ENCODE assay signal across 1 cellular context in the genomic region with DNA sequence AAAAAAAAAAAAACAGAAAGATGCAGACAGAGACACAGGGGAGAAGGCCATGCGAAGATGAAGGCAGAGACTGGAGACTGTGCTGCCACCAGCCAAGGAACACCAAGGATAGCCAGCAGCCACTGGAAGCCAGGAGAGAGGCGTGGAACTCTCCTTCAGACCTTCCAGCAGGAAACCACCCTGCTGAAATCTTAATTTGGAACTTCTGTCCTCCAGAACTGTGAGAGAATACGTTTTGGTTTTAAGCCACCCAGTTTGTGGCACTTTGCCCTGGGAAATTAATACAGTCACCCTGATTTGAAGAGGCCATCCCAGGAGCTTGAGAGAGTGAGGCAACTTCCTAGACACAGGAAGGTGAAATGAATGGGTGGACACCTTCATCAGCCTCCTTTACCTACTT.
TF ChIP-seq lines count a peak whose summit lies in the region.

No MANE protein-coding gene starts in this region.

TF ChIP-seq in HCT116, 20 proteins besides CTCF, POLR2A, EP300 and RAD21:
- TF ChIP-seq TCF7L2 (IDR thresholded peaks at IDR 0.05; ENCODE audit: borderline replicate concordance, extremely low read depth, insufficient read depth, insufficient read length), result no peak
- no peak for TF ChIP-seq MAX (IDR thresholded peaks at IDR 0.05)
- TF ChIP-seq SP1 (IDR thresholded peaks at IDR 0.05; ENCODE audit: low read depth), result no peak
- TF ChIP-seq FOSL1 (IDR thresholded peaks at IDR 0.05; ENCODE audit: low read depth), result no peak
- no peak for TF ChIP-seq ELF1 (IDR thresholded peaks at IDR 0.05; ENCODE audit: borderline replicate concordance, low read depth)
- no peak for TF ChIP-seq JUND (IDR thresholded peaks at IDR 0.05)
- no peak for TF ChIP-seq CEBPB (IDR thresholded peaks at IDR 0.05; ENCODE audit: low read depth)
- no peak for TF ChIP-seq SIN3A (IDR thresholded peaks at IDR 0.05; ENCODE audit: low read depth)
- no peak for TF ChIP-seq REST (IDR thresholded peaks at IDR 0.05; ENCODE audit: low read depth)
- TF ChIP-seq ZFX (IDR thresholded peaks at IDR 0.05), result no peak
- TF ChIP-seq ZNF274 (IDR thresholded peaks at IDR 0.05; ENCODE audit: low read depth, low read length), result no peak
- TF ChIP-seq EGR1 (IDR thresholded peaks at IDR 0.05; ENCODE audit: low read depth), result no peak
- no peak for TF ChIP-seq POLR2AphosphoS5 (IDR thresholded peaks at IDR 0.05; ENCODE audit: low read depth, low read length)
- TF ChIP-seq CBX3 (IDR thresholded peaks at IDR 0.05; ENCODE audit: low read depth), result no peak; the same call in 1 of the 2 replicates
- no peak for TF ChIP-seq SRF (IDR thresholded peaks at IDR 0.05; ENCODE audit: low read depth)
- TF ChIP-seq ZBTB33 (IDR thresholded peaks at IDR 0.05; ENCODE audit: extremely low read depth, insufficient replicate concordance, low read length), result no peak
- TF ChIP-seq YY1 (IDR thresholded peaks at IDR 0.05; ENCODE audit: extremely low read depth, insufficient replicate concordance, low read depth, low read length), result no peak
- TF ChIP-seq EZH2phosphoT487 (IDR thresholded peaks at IDR 0.05; ENCODE audit: borderline replicate concordance), result no peak
- TF ChIP-seq EZH2 (IDR thresholded peaks at IDR 0.05), result no peak
- TF ChIP-seq, protein P1, sequence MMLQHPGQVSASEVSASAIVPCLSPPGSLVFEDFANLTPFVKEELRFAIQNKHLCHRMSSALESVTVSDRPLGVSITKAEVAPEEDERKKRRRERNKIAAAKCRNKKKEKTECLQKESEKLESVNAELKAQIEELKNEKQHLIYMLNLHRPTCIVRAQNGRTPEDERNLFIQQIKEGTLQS (IDR thresholded peaks at IDR 0.05), result no peak
